In the genomic region with DNA sequence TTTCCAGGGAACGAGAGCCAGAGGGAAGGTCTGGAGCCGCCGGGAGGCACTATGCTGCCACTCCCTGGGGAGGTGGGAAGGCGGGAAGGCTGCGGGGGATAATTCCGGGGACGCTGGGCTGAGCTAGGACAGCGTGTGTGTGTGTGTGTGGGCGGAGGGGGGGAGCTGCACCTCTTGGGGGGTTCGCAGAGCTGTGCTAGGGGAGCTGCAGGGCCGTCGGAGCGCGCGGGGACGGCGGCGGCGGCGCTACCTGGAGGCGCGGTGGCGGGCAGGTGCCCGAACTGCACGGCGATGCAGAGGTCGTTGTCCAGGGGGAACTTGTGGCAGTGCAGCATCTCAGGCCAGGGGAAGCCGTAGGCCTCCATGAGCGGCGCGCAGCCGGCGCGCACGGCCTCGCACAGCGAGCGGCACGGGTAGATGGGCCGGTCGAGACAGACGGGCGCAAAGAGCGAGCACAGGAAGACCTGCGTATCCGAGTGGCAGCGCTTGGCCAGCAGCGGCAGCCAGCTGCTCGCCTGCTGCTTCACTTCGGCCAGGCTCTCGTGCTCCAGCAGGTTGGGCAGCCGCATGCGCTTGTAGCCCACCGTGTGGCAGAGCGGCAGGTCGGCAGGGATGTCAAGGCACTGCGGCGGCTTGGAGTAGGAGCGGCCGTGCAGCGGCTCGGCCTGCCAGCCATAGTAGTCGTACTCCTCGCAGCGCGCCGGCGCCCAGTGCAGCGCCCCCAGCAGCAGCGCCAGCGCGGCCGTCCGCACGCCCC, we compare ENCODE assay signal across 7 cellular contexts. TPM values are rescaled to one million over a fixed set of nuclear protein-coding genes. Genes with fewer than 3 reads are reported as not detected.
DNase-seq lines count a peak whose midpoint lies in the region; ATAC-seq, FAIRE-seq and TF ChIP-seq lines count a peak whose summit lies in the region.

No MANE protein-coding gene starts in this region.

- H3K14ac ChIP-seq in H1 (ENCODE audit: insufficient read length), result no peak overlapping the region

- TF ChIP-seq RAD21 in H1 (IDR thresholded peaks at IDR 0.05 in 1 of 2, conservative IDR thresholded peaks at IDR 0.05 in 1 of 2; ENCODE audit: low read depth in 2 of 2, low read length in 2 of 2), result 0 out of 4 replicates have a peak, but pooled peaks of 1 of the 2 experiments have one; percentile 14

- H2AFZ ChIP-seq in H1 (ENCODE audit: low read length), result peak overlapping the region; percentile 25; the same call in 1 of the 2 replicates

- no peak overlapping the region for H2BK120ac ChIP-seq in H1 (replicated peaks; ENCODE audit: low read depth, low read length)

- TF ChIP-seq CTCF in H1 (IDR thresholded peaks at IDR 0.05; ENCODE audit: control extremely low read depth in 1 of 3, insufficient read depth in 1 of 3, low read depth in 1 of 3, low read length in 3 of 3) (peak in 2 of 3 experiments; percentile 30 to 33; a peak in 2 of 4 replicates), nephron (IDR thresholded peaks at IDR 0.05; ENCODE audit: unreplicated experiment in 3 of 3) (no peak), GM10248 (IDR thresholded peaks at IDR 0.05; ENCODE audit: control extremely low read depth, extremely low read depth, low read depth, missing control alignments) (no peak)

- peaks cover 14 to 51% (median 40%) of the 10 kb centered on the region in 4 experiments for H3K27me3 ChIP-seq in H1 (replicated peaks in 1 of 4; ENCODE audit: control insufficient read depth in 3 of 4, extremely low read depth in 1 of 4, insufficient read depth in 3 of 4, low read length in 3 of 4)

- H3K4me1 Mint-ChIP-seq in nephron, result peaks cover 9% of the 10 kb centered on the region

- peak overlapping the region; percentile 53; the same call in 1 of the 2 replicates for H2BK15ac ChIP-seq in H1 (ENCODE audit: low read length)

- H4K91ac ChIP-seq in H1 (replicated peaks; ENCODE audit: insufficient read length, low read length), result peak overlapping the region; percentile 49

- H3K27ac ChIP-seq in H1 (ENCODE audit: low read depth, low read length), result no peak overlapping the region

- H3K9ac ChIP-seq in H1 (replicated peaks in 1 of 4; ENCODE audit: extremely low read depth in 1 of 4, low read depth in 3 of 4, low read length in 3 of 4), result peak overlapping the region in 2 of 4 experiments; percentile 20 to 25; a peak in 2 of 7 replicates

- peak overlapping the region; percentile 66; the same call in 1 of the 2 replicates for H2BK20ac ChIP-seq in H1 (ENCODE audit: low read length)

- H3K4me3 Mint-ChIP-seq in nephron, result peak overlapping the region; percentile 65 to 75 (median 73)

- no peaks in the 10 kb centered on the region; a peak in 1 of 8 replicates for H3K36me3 ChIP-seq in H1 (ENCODE audit: control insufficient read depth in 2 of 4, insufficient read depth in 4 of 4, low read length in 3 of 4)

- no peak for FAIRE-seq in H1 (lab: Jason Lieb, UNC)

- H3K36me3 Mint-ChIP-seq in nephron (ENCODE audit: low read depth), result no peaks in the 10 kb centered on the region

- no peaks in the 10 kb centered on the region for H4K20me1 ChIP-seq in H1 (replicated peaks in 1 of 2; ENCODE audit: control insufficient read depth in 1 of 2, insufficient read depth in 2 of 2, low read length in 2 of 2)

- POLR2A ChIA-PET in H1 (lab: Charles Lee; ENCODE audit: partially characterized antibody) (interaction anchor here (0.8 to 3.7 kb wide), 7 partner anchors 9 to 89 kb away, joined by 3 to 30 read pairs (median 3); partner anchors contain the start of genes AVPI1, MARVELD1 and ZFYVE27), GM10248 (lab: Yijun Ruan, JAX) (no interaction called here)

- no peak overlapping the region for H4K5ac ChIP-seq in H1 (ENCODE audit: insufficient read length, low read depth, low read length)

- peak overlapping the region; percentile 85 for H4K8ac ChIP-seq in H1 (ENCODE audit: extremely low read depth, insufficient read depth, low read length)

- H3K56ac ChIP-seq in H1 (replicated peaks; ENCODE audit: insufficient read length, low read depth, low read length), result no peak overlapping the region

- no peaks in the 10 kb centered on the region for H3K79me2 ChIP-seq in H1 (ENCODE audit: control insufficient read depth in 1 of 2, insufficient read depth in 2 of 2, low read length in 2 of 2)

- peak overlapping the region; percentile 61 for H3K4ac ChIP-seq in H1 (replicated peaks; ENCODE audit: insufficient read length, low read depth, low read length)

- peak; percentile 79 for DNase-seq in DMS53 (lab: John Stamatoyannopoulos, UW)
- DNase-seq in NCI-H1930 (lab: John Stamatoyannopoulos, UW), result peak; percentile 4 to 45
- DNase-seq in H1 (ENCODE audit: low read depth in 1 of 2, low spot score in 2 of 2), result peak in 1 of 2 experiments; percentile 74
- no peak for DNase-seq in middle frontal gyrus (ENCODE audit: extremely low spot score, low spot score)
- DNase-seq in GM10248 (ENCODE audit: extremely low spot score), result no peak

- peak overlapping the region; percentile 87 to 99 for H3K4me2 ChIP-seq in H1 (ENCODE audit: insufficient read depth in 1 of 2, low read depth in 2 of 2, low read length in 2 of 2)

- peaks cover 15% of the 10 kb centered on the region; the same call in 1 of the 2 replicates for H3K23me2 ChIP-seq in H1 (ENCODE audit: low read depth, low read length)

- TF ChIP-seq EP300 in H1 (IDR thresholded peaks at IDR 0.05; ENCODE audit: borderline replicate concordance in 1 of 2, low read depth in 2 of 2, low read length in 2 of 2), result no peak

- no peak overlapping the region for H3K23ac ChIP-seq in H1 (ENCODE audit: insufficient read length)

- peaks cover 92% of the 10 kb centered on the region for H3K27me3 Mint-ChIP-seq in nephron (ENCODE audit: low read depth)

- 3% methylated on average over 57 of the region's 75 CpGs; no CpG with 5 or more reads in 1 of the 2 experiments for WGBS in H1 (ENCODE audit: extremely low coverage in 1 of 2, insufficient coverage in 1 of 2, insufficient read length in 1 of 2, insufficient replicate concordance in 2 of 2, low coverage in 1 of 2, low lambda C conversion rate in 2 of 2, missing lambda C conversion rate in 1 of 2), 2 experiments

- no peaks in the 10 kb centered on the region for H3K9me3 ChIP-seq in H1 (ENCODE audit: insufficient read depth in 2 of 2, low read depth in 1 of 2, low read length in 1 of 2)

- no peak for ATAC-seq in HG03039 (IDR thresholded peaks at IDR 0.05; ENCODE audit: unreplicated experiment)

- H2BK5ac ChIP-seq in H1 (ENCODE audit: low read depth, low read length), result peak overlapping the region; percentile 71; the same call in 1 of the 2 replicates

- no peaks in the 10 kb centered on the region; the same call in 1 of the 2 replicates for H3K79me1 ChIP-seq in H1 (ENCODE audit: low read depth, low read length)

- H2BK12ac ChIP-seq in H1 (ENCODE audit: low read depth, low read length), result peak overlapping the region; percentile 92; the same call in 1 of the 2 replicates

- CTCF ChIA-PET in H1 (lab: Charles Lee; ENCODE audit: partially characterized antibody) (interaction anchor here (0.7 to 4.1 kb wide), 6 partner anchors 9 to 272 kb away, joined by 3 to 30 read pairs (median 4); no protein-coding TSS in a partner anchor), GM10248 (lab: Yijun Ruan, JAX) (no interaction called here)

- H3K18ac ChIP-seq in H1 (ENCODE audit: extremely low read depth, low read length), result peak overlapping the region; percentile 83

- TF ChIP-seq POLR2A in H1 (IDR thresholded peaks at IDR 0.05; ENCODE audit: control extremely low read depth in 1 of 2, low read depth in 2 of 2, low read length in 2 of 2), result no peak

- H3K4me3 ChIP-seq in H1 (ENCODE audit: extremely low read depth in 1 of 4, insufficient read depth in 2 of 4, low read depth in 3 of 4, low read length in 4 of 4), result peak overlapping the region; percentile 54 to 60 (median 55)

- H2AK5ac ChIP-seq in H1 (ENCODE audit: low read depth, low read length), result no peak overlapping the region

- no peak overlapping the region for H3K27ac Mint-ChIP-seq in nephron

- peaks cover 2 to 10% (median 7%) of the 10 kb centered on the region in 4 experiments; a peak in 6 of 7 replicates for H3K4me1 ChIP-seq in H1 (replicated peaks in 1 of 4; ENCODE audit: control insufficient read depth in 3 of 4, insufficient read depth in 4 of 4, low read length in 3 of 4)

- no peaks in the 10 kb centered on the region for H3K9me3 Mint-ChIP-seq in nephron

TF ChIP-seq in H1, 55 proteins besides CTCF, POLR2A, EP300 and RAD21 (continues in another document):
- TF ChIP-seq ASH2L (IDR thresholded peaks at IDR 0.05; ENCODE audit: low read length), result peak; percentile 81

RNA-seq across cellular contexts. Expression of gene SFRP5, which starts 0.6 kb away (rescaled TPM):
- 3.3 and 3.9 TPM in 2 replicates for total RNA-seq in H1 (2021; fragmentation: NEBNext Ultra II Directional; extraction: Animal tissue kit (Norgen Biotek cat#: 25700))
- polyA plus RNA-seq in H1 (2011; rRNA removed), result 5.9 and 8.6 TPM in 2 replicates
- 5.3 TPM for polyA plus RNA-seq in H1 (2011; cell fraction: cytosol; rRNA removed)
- polyA plus RNA-seq in H1 (2011; cell fraction: nucleus; rRNA removed), result 4.9 TPM
- 1.2 to 5.2 TPM (median 3.9 TPM) in 4 replicates for polyA plus RNA-seq in H1 (2012, experiment 1 of 2)
- 4.1 TPM for polyA plus RNA-seq in H1 (2012, experiment 2 of 2)
- polyA plus RNA-seq in H1 (2013, experiment 1 of 2), result 3.9 TPM
- polyA plus RNA-seq in H1 (2013, experiment 2 of 2), result 3.5 TPM
- polyA minus RNA-seq in H1 (2011; rRNA and poly(A)+ RNA removed), result 1.4 TPM in 2 replicates
- polyA minus RNA-seq in H1 (2011; cell fraction: cytosol; rRNA and poly(A)+ RNA removed), result 3.2 TPM
- polyA minus RNA-seq in H1 (2011; cell fraction: nucleus; rRNA and poly(A)+ RNA removed), result 3.4 TPM

RNA-seq across cellular contexts. Expression of gene ZFYVE27, which starts 34.3 kb away (rescaled TPM):
- 19.8 and 22.7 TPM in 2 replicates for total RNA-seq in H1 (2021; fragmentation: NEBNext Ultra II Directional; extraction: Animal tissue kit (Norgen Biotek cat#: 25700))
- 16.6 and 20.9 TPM in 2 replicates for polyA plus RNA-seq in H1 (2011; rRNA removed)
- 25.1 TPM for polyA plus RNA-seq in H1 (2011; cell fraction: cytosol; rRNA removed)
- polyA plus RNA-seq in H1 (2011; cell fraction: nucleus; rRNA removed), result 71.3 TPM
- polyA plus RNA-seq in H1 (2012, experiment 1 of 2), result 16.9 to 25.8 TPM (median 22.2 TPM) in 4 replicates
- 14.8 TPM for polyA plus RNA-seq in H1 (2012, experiment 2 of 2)
- polyA plus RNA-seq in H1 (2013, experiment 1 of 2), result 18.9 TPM
- polyA plus RNA-seq in H1 (2013, experiment 2 of 2), result 17.1 TPM
- polyA minus RNA-seq in H1 (2011; rRNA and poly(A)+ RNA removed), result 18.7 and 19.5 TPM in 2 replicates
- 11.0 TPM for polyA minus RNA-seq in H1 (2011; cell fraction: cytosol; rRNA and poly(A)+ RNA removed)
- polyA minus RNA-seq in H1 (2011; cell fraction: nucleus; rRNA and poly(A)+ RNA removed), result 36.0 TPM

RNA-seq across cellular contexts. Expression of gene MARVELD1, which starts 57.7 kb away (rescaled TPM):
- total RNA-seq in H1 (2021; fragmentation: NEBNext Ultra II Directional; extraction: Animal tissue kit (Norgen Biotek cat#: 25700)), result 33.1 and 37.3 TPM in 2 replicates
- 28.1 and 38.0 TPM in 2 replicates for polyA plus RNA-seq in H1 (2011; rRNA removed)
- polyA plus RNA-seq in H1 (2011; cell fraction: cytosol; rRNA removed), result 24.7 TPM
- 50.0 TPM for polyA plus RNA-seq in H1 (2011; cell fraction: nucleus; rRNA removed)
- 25.0 to 30.8 TPM (median 26.9 TPM) in 4 replicates for polyA plus RNA-seq in H1 (2012, experiment 1 of 2)
- 45.8 TPM for polyA plus RNA-seq in H1 (2012, experiment 2 of 2)
- 25.4 TPM for polyA plus RNA-seq in H1 (2013, experiment 1 of 2)
- polyA plus RNA-seq in H1 (2013, experiment 2 of 2), result 28.3 TPM
- polyA minus RNA-seq in H1 (2011; rRNA and poly(A)+ RNA removed), result 13.7 and 15.4 TPM in 2 replicates
- polyA minus RNA-seq in H1 (2011; cell fraction: cytosol; rRNA and poly(A)+ RNA removed), result 19.0 TPM
- polyA minus RNA-seq in H1 (2011; cell fraction: nucleus; rRNA and poly(A)+ RNA removed), result 18.4 TPM

Comparison
In these comparisons a context has a peak if more than half of its experiments do, and no peak if none do; other contexts are left out.
1. DNase-seq: peak in DMS53 (single experiment) and NCI-H1930 (2 of 2); none in middle frontal gyrus (single experiment) and GM10248 (single experiment).
2. CTCF ChIP-seq: peak in H1 (2 of 3); none in nephron (0 of 3) and GM10248 (single experiment).